Comparison of ENCODE assay signal across 9 cellular contexts in the genomic region with DNA sequence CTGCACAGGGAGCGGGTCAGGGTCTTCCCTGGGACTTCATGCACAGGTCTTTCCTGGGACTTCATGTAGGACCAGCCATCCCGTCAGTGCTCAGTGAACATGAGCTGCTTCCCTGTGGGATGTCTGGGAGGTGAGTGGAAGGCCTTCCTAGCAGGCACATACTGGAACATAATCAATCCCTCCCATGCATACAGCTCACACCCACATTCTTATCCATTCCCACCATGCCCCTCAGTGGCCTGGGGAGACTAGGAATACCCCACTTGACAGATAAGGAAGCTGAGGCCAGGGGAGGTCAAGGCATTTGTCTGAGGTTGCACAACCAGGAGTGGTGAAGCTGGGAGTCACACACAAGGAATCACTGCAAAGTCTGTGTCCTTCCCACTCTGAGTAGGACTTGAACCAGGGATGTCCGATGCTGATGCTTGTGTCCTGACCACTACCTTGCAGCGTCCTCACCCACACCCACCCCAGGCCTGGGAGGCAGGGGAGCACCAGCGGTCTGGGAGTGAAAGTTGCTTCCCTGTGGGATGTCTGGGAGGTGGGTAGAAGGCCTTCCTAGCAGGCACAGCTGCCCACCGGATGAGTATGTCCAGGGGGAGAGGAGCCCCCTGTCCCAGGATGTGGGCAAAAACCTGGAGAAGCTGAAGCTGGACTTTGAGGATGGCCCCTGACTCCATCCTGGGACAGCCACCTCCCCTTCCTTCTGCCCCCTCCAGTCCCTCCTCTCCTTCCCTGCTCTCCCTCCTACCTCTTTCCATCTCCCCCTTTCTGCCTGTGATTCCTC. TPM values are rescaled to one million over a fixed set of nuclear protein-coding genes. Genes with fewer than 3 reads are reported as not detected.
DNase-seq lines count a peak whose midpoint lies in the region; ATAC-seq and TF ChIP-seq lines count a peak whose summit lies in the region.
"Had no signal": no experiment of that assay in that cellular context is flagged by ENCODE, and none has a peak within 500 bp of the region (broad histone marks: within the 10 kb centered on the region; RNA-seq: fewer than 3 reads in every experiment).

No MANE protein-coding gene starts in this region.

- 87% methylated on average over 6 of the region's 6 CpGs for WGBS in liver
- WGBS in transverse colon (ENCODE audit: low coverage in 1 of 2), 2 donors, result 73% methylated on average over 6 of the region's 6 CpGs; no CpG with 5 or more reads in 1 of the 2 donors

- peak overlapping the region; percentile 64 to 77 for H3K9ac ChIP-seq in liver (ENCODE audit: low read depth in 1 of 2, low read length in 2 of 2)

- H3K36me3 ChIP-seq in liver (ENCODE audit: control insufficient read depth in 4 of 4, insufficient read depth in 3 of 4, low read depth in 1 of 4, low read length in 3 of 4) (no peaks in the 10 kb centered on the region), transverse colon (no peaks in the 10 kb centered on the region)

- peak overlapping the region; percentile 99 for H3K27ac Mint-ChIP-seq in activated CD4-positive, alpha-beta T cell treated with anti-CD3 and anti-CD28 coated beads, Interleukin-2, amount 10 ng/mL, durations not matched to agents 24 days and 14 days

- TF ChIP-seq POLR2A in transverse colon (IDR thresholded peaks at IDR 0.05), result no peak

- H3K27me3 ChIP-seq in liver (ENCODE audit: control insufficient read depth in 4 of 4, insufficient read depth in 4 of 4, low read length in 3 of 4), result no peaks in the 10 kb centered on the region
- no peaks in the 10 kb centered on the region for H3K27me3 ChIP-seq in transverse colon

- H3K9me3 ChIP-seq in liver (ENCODE audit: control insufficient read depth in 4 of 4, low read length in 3 of 4) (no peaks in the 10 kb centered on the region), transverse colon (no peaks in the 10 kb centered on the region)

- intact Hi-C loops in activated CD4-positive, alpha-beta T cell treated with anti-CD3 and anti-CD28 coated beads, Interleukin-2, amount 10 ng/mL, durations not matched to agents 24 days and 14 days (cut with micrococcal nuclease), result no loop called here
- intact Hi-C loops in transverse colon (cut with DNase I; ENCODE audit: low total_unique reads), result no loop called here

- H3K4me3 Mint-ChIP-seq in activated CD4-positive, alpha-beta T cell treated with anti-CD3 and anti-CD28 coated beads, Interleukin-2, amount 10 ng/mL, durations not matched to agents 24 days and 14 days, result peak overlapping the region; percentile 97

- H3K4me1 Mint-ChIP-seq in activated CD4-positive, alpha-beta T cell treated with anti-CD3 and anti-CD28 coated beads, Interleukin-2, amount 10 ng/mL, durations not matched to agents 24 days and 14 days, result peaks cover 69% of the 10 kb centered on the region

- H3K9me3 Mint-ChIP-seq in activated CD4-positive, alpha-beta T cell treated with anti-CD3 and anti-CD28 coated beads, Interleukin-2, amount 10 ng/mL, durations not matched to agents 24 days and 14 days, result no peaks in the 10 kb centered on the region

- no peaks in the 10 kb centered on the region for H3K27me3 Mint-ChIP-seq in activated CD4-positive, alpha-beta T cell treated with anti-CD3 and anti-CD28 coated beads, Interleukin-2, amount 10 ng/mL, durations not matched to agents 24 days and 14 days

- no peak for TF ChIP-seq RAD21 in liver (IDR thresholded peaks at IDR 0.05)

- H3K4me3 ChIP-seq in liver (ENCODE audit: low read depth in 1 of 3, low read length in 3 of 3) (peak overlapping the region in 2 of 3 donors; percentile 80 to 84), transverse colon (peak overlapping the region in 3 of 4 donors; percentile 58 to 71 (median 66))

- H3K27ac ChIP-seq in liver (ENCODE audit: low read depth in 1 of 2, low read length in 2 of 2) (peak overlapping the region; percentile 66 to 87), transverse colon (peak overlapping the region; percentile 89 to 93 (median 91))

- peak; percentile 68 for DNase-seq in activated CD4-positive, alpha-beta T cell treated with anti-CD3 and anti-CD28 coated beads, Interleukin-2, amount 10 ng/mL, durations not matched to agents 24 days and 14 days
- DNase-seq in activated CD4-positive, alpha-beta T cell treated with anti-CD3 and anti-CD28 coated beads, Interleukin-2, amount 50 U/mL, for 48 hours, result no peak
- DNase-seq in amniotic epithelial cell (ENCODE audit: low read depth) (peak; percentile 72), transverse colon (peak; percentile 13), midbrain (lab: John Stamatoyannopoulos, UW) (no peak), NCI-H446 treated with DMSO at 0.1 percent for 48 hours (lab: John Stamatoyannopoulos, UW) (no peak)

- no peak for TF ChIP-seq CTCF in liver (IDR thresholded peaks at IDR 0.05; ENCODE audit: low read depth, low read length, missing input control)
- no peak for TF ChIP-seq CTCF in transverse colon (IDR thresholded peaks at IDR 0.05)

- H3K4me1 ChIP-seq in liver (ENCODE audit: control insufficient read depth in 4 of 4, insufficient read depth in 4 of 4, low read length in 3 of 4) (peaks cover 4 to 21% (median 14%) of the 10 kb centered on the region in 4 donors), transverse colon (peaks cover 32 to 79% (median 44%) of the 10 kb centered on the region in 4 donors)

- ATAC-seq in GM18868 (IDR thresholded peaks at IDR 0.05; ENCODE audit: unreplicated experiment), result no peak

- H3K36me3 Mint-ChIP-seq in activated CD4-positive, alpha-beta T cell treated with anti-CD3 and anti-CD28 coated beads, Interleukin-2, amount 10 ng/mL, durations not matched to agents 24 days and 14 days (ENCODE audit: low read depth), result peaks cover 65% of the 10 kb centered on the region

- in situ Hi-C loops in transverse colon (cut with MboI; ENCODE audit: low pct_ligation_motif_present in 1 of 4, low pct_unique_long_range_greater_than_20kb in 1 of 4, low sequenced_read_pairs in 3 of 4), result no loop called here

- TF ChIP-seq EP300 in transverse colon (IDR thresholded peaks at IDR 0.05; ENCODE audit: low read depth), result no peak

TF ChIP-seq in liver, 16 proteins besides CTCF, POLR2A, EP300 and RAD21:
- TF ChIP-seq NR2F2 (IDR thresholded peaks at IDR 0.05) (peak; percentile 17), SP1 (IDR thresholded peaks at IDR 0.05) (no peak)

RNA-seq across cellular contexts. Expression of gene NLRC5, which starts 1.0 kb away (rescaled TPM):
- total RNA-seq in activated CD4-positive, alpha-beta T cell treated with anti-CD3 and anti-CD28 coated beads, Interleukin-2, amount 10 ng/mL, durations not matched to agents 24 days and 14 days, result 208 and 214 TPM in 2 replicates
- total RNA-seq in liver, result 10 to 100 TPM; 11.9 to 23.3 TPM
- 1 to 10 TPM; 4.7 to 5.6 TPM for polyA plus RNA-seq in liver
- total RNA-seq in transverse colon, result 100 to 1,000 TPM in 1 of 4 donors, 10 to 100 TPM in 3; 59.4 to 171 (median 73.6) TPM

RNA-seq across cellular contexts. Expression of gene CETP, which starts 26.6 kb away (rescaled TPM):
- not detected in 2 replicates for total RNA-seq in activated CD4-positive, alpha-beta T cell treated with anti-CD3 and anti-CD28 coated beads, Interleukin-2, amount 10 ng/mL, durations not matched to agents 24 days and 14 days
- 10 to 100 TPM in 1 of 2 donors, 1 to 10 TPM in 1; 3.3 to 24.0 TPM for total RNA-seq in liver
- 1 to 10 TPM; 4.1 to 8.5 TPM for polyA plus RNA-seq in liver
- under 1 TPM in 1 of 4 donors, not detected in 3; 0.55 TPM for total RNA-seq in transverse colon
- total RNA-seq: LHCN-M2 had no signal

RNA-seq across cellular contexts. Expression of gene HERPUD1, which starts 56.4 kb away (rescaled TPM):
- 155 and 164 TPM in 2 replicates for total RNA-seq in activated CD4-positive, alpha-beta T cell treated with anti-CD3 and anti-CD28 coated beads, Interleukin-2, amount 10 ng/mL, durations not matched to agents 24 days and 14 days
- total RNA-seq in liver, result 100 to 1,000 TPM in 1 of 2 donors, 10 to 100 TPM in 1; 57.8 to 219 TPM
- polyA plus RNA-seq in liver, result 100 to 1,000 TPM in 1 of 2 donors, 10 to 100 TPM in 1; 98.5 to 138 TPM
- total RNA-seq in transverse colon, result 100 to 1,000 TPM in 3 of 4 donors, 10 to 100 TPM in 1; 64.1 to 335 (median 186) TPM

Comparison
In these comparisons a context has a peak if more than half of its experiments do, and no peak if none do; other contexts are left out.
1. DNase-seq: peak in activated CD4-positive, alpha-beta T cell treated with anti-CD3 and anti-CD28 coated beads, Interleukin-2, amount 10 ng/mL, durations not matched to agents 24 days and 14 days (single experiment), amniotic epithelial cell (single experiment) and transverse colon (single experiment); none in activated CD4-positive, alpha-beta T cell treated with anti-CD3 and anti-CD28 coated beads, Interleukin-2, amount 50 U/mL, for 48 hours (0 of 2), midbrain (single experiment) and NCI-H446 treated with DMSO at 0.1 percent for 48 hours (single experiment).